Comparison of ENCODE assay signal across 10 cellular contexts in genomic region chr18:3466051-3466450, GRCh38. TPM values are rescaled to one million over a fixed set of nuclear protein-coding genes. Genes with fewer than 3 reads are reported as not detected.
DNase-seq lines count a peak whose midpoint lies in the region; ATAC-seq and TF ChIP-seq lines count a peak whose summit lies in the region.
"Had no signal": no experiment of that assay in that cellular context is flagged by ENCODE, and none has a peak within 500 bp of the region (broad histone marks: within the 10 kb centered on the region; RNA-seq: fewer than 3 reads in every experiment).

No MANE protein-coding gene starts in this region.

- H3K9ac ChIP-seq in HCT116 (ENCODE audit: low read length), result no peak overlapping the region

- no peak for TF ChIP-seq CTCF in HCT116 (IDR thresholded peaks at IDR 0.05 in 2 of 3, conservative IDR thresholded peaks at IDR 0.05 in 1 of 3; ENCODE audit: borderline replicate concordance in 1 of 3, insufficient read depth in 1 of 3, low read depth in 2 of 3, low read length in 2 of 3)
- TF ChIP-seq CTCF in fibroblast of villous mesenchyme (IDR thresholded peaks at IDR 0.05; ENCODE audit: insufficient read depth, low read depth, low read length), result no peak
- no peak for TF ChIP-seq CTCF in uterus (IDR thresholded peaks at IDR 0.05)

- H3K27me3 Mint-ChIP-seq in T-cell (no peaks in the 10 kb centered on the region), immature natural killer cell (ENCODE audit: low read depth in 3 of 3) (peaks cover 0 to 5% (median 2%) of the 10 kb centered on the region in 3 donors)

- H4K20me1 ChIP-seq in HCT116 (ENCODE audit: insufficient read depth), result no peaks in the 10 kb centered on the region

- no peaks in the 10 kb centered on the region for H3K9me3 ChIP-seq in HCT116 (ENCODE audit: control insufficient read depth in 1 of 2, insufficient read depth in 1 of 2, low read depth in 1 of 2, low read length in 2 of 2)
- no peaks in the 10 kb centered on the region for H3K9me3 ChIP-seq in uterus

- H3K27me3 ChIP-seq in HCT116 (ENCODE audit: insufficient read depth, low read length) (no peaks in the 10 kb centered on the region), uterus (no peaks in the 10 kb centered on the region)

- H3K36me3 Mint-ChIP-seq in T-cell, result peaks cover 12% of the 10 kb centered on the region
- peaks cover 4 to 15% (median 5%) of the 10 kb centered on the region in 3 donors for H3K36me3 Mint-ChIP-seq in immature natural killer cell

- POLR2A ChIA-PET in HCT116 (lab: Charles Lee), result interaction anchor here (1.1 to 1.8 kb wide), 5 partner anchors 16 to 200 kb away, joined by 3 to 5 read pairs (median 4); no protein-coding TSS in a partner anchor
- POLR2A ChIA-PET in T-cell (lab: Charles Lee), result interaction anchor here (0.6 to 1.2 kb wide), 6 partner anchors 9 to 76 kb away, joined by 3 to 10 read pairs (median 7); no protein-coding TSS in a partner anchor

- H3K9me2 ChIP-seq in HCT116 (ENCODE audit: insufficient read depth), result no peaks in the 10 kb centered on the region

- H3K36me3 ChIP-seq in HCT116 (ENCODE audit: control insufficient read depth in 1 of 2, insufficient read depth in 2 of 2, low read length in 2 of 2) (no peaks in the 10 kb centered on the region; a peak in 1 of 4 replicates), uterus (no peaks in the 10 kb centered on the region)
- H3K36me3 ChIP-seq: HAP-1 had no signal

- RAD21 ChIA-PET in HCT116 (lab: Charles Lee; ENCODE audit: low non-redundant PET in 1 of 2, low total read pairs in 2 of 2, uncharacterized antibody in 2 of 2, unreplicated experiment in 2 of 2), result no interaction called here

- peaks cover 16 to 21% (median 17%) of the 10 kb centered on the region in 3 donors for H3K4me1 Mint-ChIP-seq in T-cell
- no peaks in the 10 kb centered on the region for H3K4me1 Mint-ChIP-seq in immature natural killer cell

- TF ChIP-seq POLR2A in HCT116 (IDR thresholded peaks at IDR 0.05; ENCODE audit: borderline replicate concordance, extremely low read depth, insufficient read depth, insufficient read length) (no peak), uterus (IDR thresholded peaks at IDR 0.05) (no peak)

- intact Hi-C loops in HCT116 (cut with micrococcal nuclease), result no loop called here
- intact Hi-C loops in uterus (cut with DNase I; ENCODE audit: low total_unique reads), result no loop called here

- H3K9me3 Mint-ChIP-seq in T-cell (peaks cover 0 to 11% (median 4%) of the 10 kb centered on the region in 3 donors), immature natural killer cell (peaks cover 0 to 5% (median 0%) of the 10 kb centered on the region in 6 donors)

- DNase-seq in ACHN (peak; percentile 65), HCT116 (ENCODE audit: low read depth, low spot score) (no peak), T-cell (no peak), fibroblast of villous mesenchyme (ENCODE audit: low read depth) (peak; percentile 81), uterus (no peak), immature natural killer cell (no peak)
- DNase-seq in stimulated activated CD4-positive, alpha-beta T cell treated with anti-CD3 and anti-CD28 coated beads, Interleukin-1b, Interleukin-23, amount 100 ng/mL, for 48 hours, result no peak
- DNase-seq: NCI-H345 had no signal

- no peak for ATAC-seq in HCT116
- ATAC-seq in T-cell (replicated peaks in 1 of 4), result no peak
- ATAC-seq in GM21786 (IDR thresholded peaks at IDR 0.05; ENCODE audit: unreplicated experiment), result no peak

- H3K4me3 Mint-ChIP-seq in T-cell, result peak overlapping the region in 1 of 3 donors; percentile 12
- H3K4me3 Mint-ChIP-seq in immature natural killer cell, result no peak overlapping the region

- H3K27ac ChIP-seq in HCT116 (ENCODE audit: low read depth, low read length), result peak overlapping the region; percentile 35; the same call in 1 of the 2 replicates
- no peak overlapping the region for H3K27ac ChIP-seq in uterus

- CTCF ChIA-PET in HCT116 (lab: Charles Lee) (interaction anchor here (1.5 to 1.9 kb wide), 3 partner anchors 16 to 200 kb away, joined by 3 to 7 read pairs (median 4); no protein-coding TSS in a partner anchor), T-cell (lab: Charles Lee) (interaction anchor here (0.6 to 4.1 kb wide), 14 partner anchors 8 to 403 kb away, joined by 3 to 25 read pairs (median 5); no protein-coding TSS in a partner anchor)

- TF ChIP-seq RAD21 in HCT116 (IDR thresholded peaks at IDR 0.05; ENCODE audit: low read depth), result no peak

- in situ Hi-C loops in ACHN (cut with HindIII; ENCODE audit: low pct_ligation_motif_present, low pct_unique_long_range_greater_than_20kb, low sequenced_read_pairs), result no loop called here

- BruUV-seq in HCT116 (replicated peaks; lab: Mats Ljungman, UMichigan), result no TSS peak

- H3K4me1 ChIP-seq in HCT116 (ENCODE audit: control insufficient read depth in 1 of 2, insufficient read depth in 2 of 2, low read length in 2 of 2) (peaks cover 37 to 38% of the 10 kb centered on the region in 2 experiments), uterus (no peaks in the 10 kb centered on the region)

- H3K4me3 ChIP-seq in HCT116 (replicated peaks in 1 of 2; ENCODE audit: low read depth in 1 of 2, low read length in 2 of 2), result no peak overlapping the region
- no peak overlapping the region for H3K4me3 ChIP-seq in fibroblast of villous mesenchyme (ENCODE audit: low read depth, low read length)
- H3K4me3 ChIP-seq in uterus, result no peak overlapping the region
- H3K4me3 ChIP-seq: HAP-1 had no signal

- H3K27ac Mint-ChIP-seq in T-cell (peak overlapping the region; percentile 73 to 75), immature natural killer cell (no peak overlapping the region)

- H3K79me2 ChIP-seq in HCT116 (ENCODE audit: insufficient read depth, low read length), result no peaks in the 10 kb centered on the region

- H3K4me2 ChIP-seq in HCT116 (ENCODE audit: low read length), result no peak overlapping the region

- H2AFZ ChIP-seq in HCT116 (ENCODE audit: low read depth, low read length, poor library complexity, severe bottlenecking), result no peak overlapping the region

TF ChIP-seq in HCT116, 20 proteins besides CTCF, POLR2A, EP300 and RAD21:
- TF ChIP-seq CEBPB (IDR thresholded peaks at IDR 0.05; ENCODE audit: low read depth), result no peak
- TF ChIP-seq EGR1 (IDR thresholded peaks at IDR 0.05; ENCODE audit: low read depth), result no peak
- TF ChIP-seq ZFX (IDR thresholded peaks at IDR 0.05), result no peak
- no peak for TF ChIP-seq SIN3A (IDR thresholded peaks at IDR 0.05; ENCODE audit: low read depth)
- no peak for TF ChIP-seq SP1 (IDR thresholded peaks at IDR 0.05; ENCODE audit: low read depth)
- TF ChIP-seq, protein P1, sequence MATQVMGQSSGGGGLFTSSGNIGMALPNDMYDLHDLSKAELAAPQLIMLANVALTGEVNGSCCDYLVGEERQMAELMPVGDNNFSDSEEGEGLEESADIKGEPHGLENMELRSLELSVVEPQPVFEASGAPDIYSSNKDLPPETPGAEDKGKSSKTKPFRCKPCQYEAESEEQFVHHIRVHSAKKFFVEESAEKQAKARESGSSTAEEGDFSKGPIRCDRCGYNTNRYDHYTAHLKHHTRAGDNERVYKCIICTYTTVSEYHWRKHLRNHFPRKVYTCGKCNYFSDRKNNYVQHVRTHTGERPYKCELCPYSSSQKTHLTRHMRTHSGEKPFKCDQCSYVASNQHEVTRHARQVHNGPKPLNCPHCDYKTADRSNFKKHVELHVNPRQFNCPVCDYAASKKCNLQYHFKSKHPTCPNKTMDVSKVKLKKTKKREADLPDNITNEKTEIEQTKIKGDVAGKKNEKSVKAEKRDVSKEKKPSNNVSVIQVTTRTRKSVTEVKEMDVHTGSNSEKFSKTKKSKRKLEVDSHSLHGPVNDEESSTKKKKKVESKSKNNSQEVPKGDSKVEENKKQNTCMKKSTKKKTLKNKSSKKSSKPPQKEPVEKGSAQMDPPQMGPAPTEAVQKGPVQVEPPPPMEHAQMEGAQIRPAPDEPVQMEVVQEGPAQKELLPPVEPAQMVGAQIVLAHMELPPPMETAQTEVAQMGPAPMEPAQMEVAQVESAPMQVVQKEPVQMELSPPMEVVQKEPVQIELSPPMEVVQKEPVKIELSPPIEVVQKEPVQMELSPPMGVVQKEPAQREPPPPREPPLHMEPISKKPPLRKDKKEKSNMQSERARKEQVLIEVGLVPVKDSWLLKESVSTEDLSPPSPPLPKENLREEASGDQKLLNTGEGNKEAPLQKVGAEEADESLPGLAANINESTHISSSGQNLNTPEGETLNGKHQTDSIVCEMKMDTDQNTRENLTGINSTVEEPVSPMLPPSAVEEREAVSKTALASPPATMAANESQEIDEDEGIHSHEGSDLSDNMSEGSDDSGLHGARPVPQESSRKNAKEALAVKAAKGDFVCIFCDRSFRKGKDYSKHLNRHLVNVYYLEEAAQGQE (IDR thresholded peaks at IDR 0.05; ENCODE audit: low read depth), result no peak
- no peak for TF ChIP-seq TCF7L2 (IDR thresholded peaks at IDR 0.05; ENCODE audit: borderline replicate concordance, extremely low read depth, insufficient read depth, insufficient read length)
- TF ChIP-seq MAX (IDR thresholded peaks at IDR 0.05), result no peak
- TF ChIP-seq FOSL1 (IDR thresholded peaks at IDR 0.05; ENCODE audit: low read depth), result no peak
- no peak for TF ChIP-seq SRF (IDR thresholded peaks at IDR 0.05; ENCODE audit: low read depth)
- no peak for TF ChIP-seq YY1 (IDR thresholded peaks at IDR 0.05; ENCODE audit: extremely low read depth, insufficient replicate concordance, low read depth, low read length)
- TF ChIP-seq CBX3 (IDR thresholded peaks at IDR 0.05; ENCODE audit: low read depth), result no peak
- no peak for TF ChIP-seq ATF3 (IDR thresholded peaks at IDR 0.05)
TF ChIP-seq in HCT116: peak in this region for 0.

RNA-seq across cellular contexts. Expression of gene TGIF1, which starts 16.1 kb away (rescaled TPM):
- total RNA-seq in HCT116 (2021; ENCODE audit: unreplicated experiment), result 242 TPM
- 199 and 245 TPM in 2 replicates for polyA plus RNA-seq in HCT116 (2012)
- 10 to 100 TPM; 40.5 to 90.5 (median 81.8) TPM for total RNA-seq in T-cell
- 114 and 136 TPM in 2 replicates for total RNA-seq in fibroblast of villous mesenchyme
- total RNA-seq in uterus, result 100 to 1,000 TPM in 2 of 4 donors, 10 to 100 TPM in 2; 34.1 to 161 (median 87.0) TPM
- 10 to 100 TPM; 16.0 to 31.7 (median 18.3) TPM for polyA plus RNA-seq in immature natural killer cell

Comparison
In these comparisons a context has a peak if more than half of its experiments do, and no peak if none do; other contexts are left out.
1. DNase-seq: peak in ACHN (single experiment) and fibroblast of villous mesenchyme (single experiment); none in HCT116 (single experiment), T-cell (0 of 34), uterus (0 of 2), immature natural killer cell (0 of 3) and stimulated activated CD4-positive, alpha-beta T cell treated with anti-CD3 and anti-CD28 coated beads, Interleukin-1b, Interleukin-23, amount 100 ng/mL, for 48 hours (single experiment).
2. H3K27ac Mint-ChIP-seq: peak in T-cell (2 of 2); none in immature natural killer cell (0 of 6).